3 cellular contexts compared by ENCODE assay signal in genomic region chr2:200628461-200628860, GRCh38. TPM values are rescaled to one million over a fixed set of nuclear protein-coding genes. Genes with fewer than 3 reads are reported as not detected.
"Had no signal": no experiment of that assay in that cellular context is flagged by ENCODE, and none has a peak within 500 bp of the region (broad histone marks: within the 10 kb centered on the region; RNA-seq: fewer than 3 reads in every experiment).

No MANE protein-coding gene starts in this region.

RNA-seq across cellular contexts. Expression of gene AOX1, which starts 42.6 kb away (rescaled TPM):
- total RNA-seq: cardiac muscle cell, mononuclear cell, natural killer cell had no signal
- polyA plus RNA-seq: cardiac muscle cell had no signal
